In genomic region chr16:24975428-24975889, GRCh38 we compare ENCODE assay signal across 8 cellular contexts. TPM values are rescaled to one million over a fixed set of nuclear protein-coding genes. Genes with fewer than 3 reads are reported as not detected.
DNase-seq lines count a peak whose midpoint lies in the region; ATAC-seq and TF ChIP-seq lines count a peak whose summit lies in the region.

No MANE protein-coding gene starts in this region.

- TF ChIP-seq CTCF in tibial artery (IDR thresholded peaks at IDR 0.05) (no peak), upper lobe of left lung (IDR thresholded peaks at IDR 0.05) (no peak), thyroid gland (IDR thresholded peaks at IDR 0.05) (no peak)

- no peak overlapping the region for H3K4me3 Mint-ChIP-seq in activated naive CD8-positive, alpha-beta T cell treated with anti-CD3 and anti-CD28 coated beads, Interleukin-2, amount 50 U/mL, for 24 hours

- no peak for TF ChIP-seq EP300 in upper lobe of left lung (IDR thresholded peaks at IDR 0.05)

- H3K4me1 ChIP-seq in tibial artery (peaks cover 0 to 57% (median 41%) of the 10 kb centered on the region in 4 donors), upper lobe of left lung (peaks cover 9 to 32% (median 29%) of the 10 kb centered on the region in 4 donors), thyroid gland (peaks cover 0 to 32% of the 10 kb centered on the region in 2 donors)

- no peaks in the 10 kb centered on the region for H3K9me3 Mint-ChIP-seq in activated naive CD8-positive, alpha-beta T cell treated with anti-CD3 and anti-CD28 coated beads, Interleukin-2, amount 50 U/mL, for 24 hours

- TF ChIP-seq POLR2A in upper lobe of left lung (IDR thresholded peaks at IDR 0.05) = no peak
- TF ChIP-seq POLR2A in thyroid gland (IDR thresholded peaks at IDR 0.05) = no peak

- H3K9me3 ChIP-seq in tibial artery = no peaks in the 10 kb centered on the region
- no peaks in the 10 kb centered on the region for H3K9me3 ChIP-seq in upper lobe of left lung
- no peaks in the 10 kb centered on the region for H3K9me3 ChIP-seq in thyroid gland

- H3K27ac ChIP-seq in tibial artery = peak overlapping the region; percentile 69 to 78
- no peak overlapping the region for H3K27ac ChIP-seq in upper lobe of left lung
- peak overlapping the region in 1 of 3 donors; percentile 3 for H3K27ac ChIP-seq in thyroid gland

- no peaks in the 10 kb centered on the region for H3K27me3 ChIP-seq in tibial artery
- H3K27me3 ChIP-seq in upper lobe of left lung = no peaks in the 10 kb centered on the region
- H3K27me3 ChIP-seq in thyroid gland = no peaks in the 10 kb centered on the region

- H3K27ac Mint-ChIP-seq in activated naive CD8-positive, alpha-beta T cell treated with anti-CD3 and anti-CD28 coated beads, Interleukin-2, amount 50 U/mL, for 24 hours = peak overlapping the region; percentile 69

- H3K4me3 ChIP-seq in tibial artery = no peak overlapping the region
- H3K4me3 ChIP-seq in upper lobe of left lung = no peak overlapping the region
- H3K4me3 ChIP-seq in thyroid gland (replicated peaks in 1 of 3) = no peak overlapping the region

- ATAC-seq in HG02981 (IDR thresholded peaks at IDR 0.05; ENCODE audit: unreplicated experiment) = peak; percentile 61
- ATAC-seq in activated naive CD8-positive, alpha-beta T cell treated with anti-CD3 and anti-CD28 coated beads, Interleukin-2, amount 50 U/mL, for 24 hours = peak; percentile 66
- no peak for ATAC-seq in upper lobe of left lung (ENCODE audit: low FRiP score in 2 of 2)

- H3K36me3 Mint-ChIP-seq in activated naive CD8-positive, alpha-beta T cell treated with anti-CD3 and anti-CD28 coated beads, Interleukin-2, amount 50 U/mL, for 24 hours (ENCODE audit: low read depth) = peaks cover 51% of the 10 kb centered on the region

- intact Hi-C loops in tibial artery (cut with DNase I; ENCODE audit: low total_unique reads) = no loop called here
- intact Hi-C loops in thyroid gland (cut with DNase I) = no loop called here

- H3K36me3 ChIP-seq in tibial artery (peaks cover 11 to 59% (median 45%) of the 10 kb centered on the region in 3 donors), upper lobe of left lung (peaks cover 4 to 56% (median 12%) of the 10 kb centered on the region in 4 donors), thyroid gland (peaks cover 21 to 22% of the 10 kb centered on the region in 2 donors)

- 82 to 89% methylated on average over 4 of the region's 4 CpGs for WGBS in upper lobe of left lung, 2 donors
- WGBS in thyroid gland, 2 donors = 85 to 87% methylated on average over 4 of the region's 4 CpGs

- peak; percentile 10 to 19 for DNase-seq in stimulated activated CD4-positive, alpha-beta T cell treated with anti-CD3 and anti-CD28 coated beads, Interleukin-2, amount 100 ng/mL, for 24 hours
- DNase-seq in stimulated activated CD4-positive, alpha-beta T cell treated with anti-CD3 and anti-CD28 coated beads, Interleukin-2, amount 100 ng/mL, for 48 hours = no peak
- no peak for DNase-seq in activated naive CD8-positive, alpha-beta T cell treated with anti-CD3 and anti-CD28 coated beads, Interleukin-2, amount 50 U/mL, for 24 hours
- DNase-seq in tibial artery (no peak), upper lobe of left lung (no peak), DMS114 treated with DMSO at 0.1 percent for 48 hours (lab: John Stamatoyannopoulos, UW; ENCODE audit: unreplicated experiment) (no peak), thyroid gland (no peak)

- no peaks in the 10 kb centered on the region for H3K27me3 Mint-ChIP-seq in activated naive CD8-positive, alpha-beta T cell treated with anti-CD3 and anti-CD28 coated beads, Interleukin-2, amount 50 U/mL, for 24 hours

- H3K4me1 Mint-ChIP-seq in activated naive CD8-positive, alpha-beta T cell treated with anti-CD3 and anti-CD28 coated beads, Interleukin-2, amount 50 U/mL, for 24 hours = peaks cover 59% of the 10 kb centered on the region

RNA-seq across cellular contexts. Expression of gene ARHGAP17, which starts 39.7 kb away (rescaled TPM):
- total RNA-seq in upper lobe of left lung (10 to 100 TPM; 45.1 to 86.6 (median 54.6) TPM), thyroid gland (10 to 100 TPM; 41.7 to 70.4 (median 54.3) TPM)

Comparison
In these comparisons a context has a peak if more than half of its experiments do, and no peak if none do; other contexts are left out.
1. DNase-seq: peak in stimulated activated CD4-positive, alpha-beta T cell treated with anti-CD3 and anti-CD28 coated beads, Interleukin-2, amount 100 ng/mL, for 24 hours (2 of 2); none in stimulated activated CD4-positive, alpha-beta T cell treated with anti-CD3 and anti-CD28 coated beads, Interleukin-2, amount 100 ng/mL, for 48 hours (0 of 2), activated naive CD8-positive, alpha-beta T cell treated with anti-CD3 and anti-CD28 coated beads, Interleukin-2, amount 50 U/mL, for 24 hours (single experiment), tibial artery (0 of 2), upper lobe of left lung (0 of 2), DMS114 treated with DMSO at 0.1 percent for 48 hours (single experiment) and thyroid gland (0 of 2).
2. ATAC-seq: peak in HG02981 (single experiment) and activated naive CD8-positive, alpha-beta T cell treated with anti-CD3 and anti-CD28 coated beads, Interleukin-2, amount 50 U/mL, for 24 hours (single experiment); none in upper lobe of left lung (0 of 2).
3. H3K27ac ChIP-seq: peak in tibial artery (2 of 2); none in upper lobe of left lung (0 of 4).